ENCODE assay signal across 1 cellular context in the genomic region with DNA sequence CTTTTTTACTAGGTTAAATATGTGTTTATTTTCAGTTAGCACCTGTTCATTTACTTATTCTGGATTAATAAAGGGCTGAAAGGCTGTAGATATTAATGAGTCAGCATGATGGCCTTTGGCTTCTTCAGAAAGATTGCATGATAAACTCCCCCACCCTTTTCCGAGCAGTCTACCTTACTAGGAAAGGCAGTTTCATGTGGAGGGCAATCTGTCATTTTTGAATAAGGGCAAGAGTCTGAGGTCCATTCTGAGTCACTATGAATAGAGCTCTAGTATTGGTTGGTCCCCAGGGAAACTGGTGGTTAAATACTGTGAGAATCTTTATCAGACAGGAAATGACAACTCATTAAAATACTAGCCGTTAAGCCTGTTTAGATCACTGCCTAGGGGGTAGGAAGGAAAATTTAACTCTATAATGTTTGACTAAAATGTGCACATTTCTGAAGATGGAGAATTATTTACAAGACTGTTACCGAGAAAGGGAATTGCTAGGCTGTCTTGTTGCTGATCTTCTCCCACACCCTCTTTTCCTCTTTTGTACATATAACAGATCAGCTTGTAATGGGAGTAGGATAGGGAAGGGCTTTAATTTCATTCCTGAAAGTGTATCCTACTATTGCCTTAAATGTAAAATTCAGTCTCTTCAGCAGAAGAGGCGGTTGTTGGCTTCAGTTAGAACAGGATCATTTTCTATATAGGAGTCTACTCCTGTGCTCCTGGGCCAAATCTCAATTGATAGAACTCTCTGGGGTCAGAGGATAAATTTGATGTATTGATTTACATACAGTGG.
TF ChIP-seq lines count a peak whose summit lies in the region.

No MANE protein-coding gene starts in this region.

TF ChIP-seq in HCT116, 20 proteins besides CTCF, POLR2A, EP300 and RAD21 (continued from another document):
- TF ChIP-seq, protein P1, sequence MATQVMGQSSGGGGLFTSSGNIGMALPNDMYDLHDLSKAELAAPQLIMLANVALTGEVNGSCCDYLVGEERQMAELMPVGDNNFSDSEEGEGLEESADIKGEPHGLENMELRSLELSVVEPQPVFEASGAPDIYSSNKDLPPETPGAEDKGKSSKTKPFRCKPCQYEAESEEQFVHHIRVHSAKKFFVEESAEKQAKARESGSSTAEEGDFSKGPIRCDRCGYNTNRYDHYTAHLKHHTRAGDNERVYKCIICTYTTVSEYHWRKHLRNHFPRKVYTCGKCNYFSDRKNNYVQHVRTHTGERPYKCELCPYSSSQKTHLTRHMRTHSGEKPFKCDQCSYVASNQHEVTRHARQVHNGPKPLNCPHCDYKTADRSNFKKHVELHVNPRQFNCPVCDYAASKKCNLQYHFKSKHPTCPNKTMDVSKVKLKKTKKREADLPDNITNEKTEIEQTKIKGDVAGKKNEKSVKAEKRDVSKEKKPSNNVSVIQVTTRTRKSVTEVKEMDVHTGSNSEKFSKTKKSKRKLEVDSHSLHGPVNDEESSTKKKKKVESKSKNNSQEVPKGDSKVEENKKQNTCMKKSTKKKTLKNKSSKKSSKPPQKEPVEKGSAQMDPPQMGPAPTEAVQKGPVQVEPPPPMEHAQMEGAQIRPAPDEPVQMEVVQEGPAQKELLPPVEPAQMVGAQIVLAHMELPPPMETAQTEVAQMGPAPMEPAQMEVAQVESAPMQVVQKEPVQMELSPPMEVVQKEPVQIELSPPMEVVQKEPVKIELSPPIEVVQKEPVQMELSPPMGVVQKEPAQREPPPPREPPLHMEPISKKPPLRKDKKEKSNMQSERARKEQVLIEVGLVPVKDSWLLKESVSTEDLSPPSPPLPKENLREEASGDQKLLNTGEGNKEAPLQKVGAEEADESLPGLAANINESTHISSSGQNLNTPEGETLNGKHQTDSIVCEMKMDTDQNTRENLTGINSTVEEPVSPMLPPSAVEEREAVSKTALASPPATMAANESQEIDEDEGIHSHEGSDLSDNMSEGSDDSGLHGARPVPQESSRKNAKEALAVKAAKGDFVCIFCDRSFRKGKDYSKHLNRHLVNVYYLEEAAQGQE (IDR thresholded peaks at IDR 0.05; ENCODE audit: low read depth), result no peak
- TF ChIP-seq JUND (IDR thresholded peaks at IDR 0.05), result peak; percentile 97
- TF ChIP-seq ZBTB33 (IDR thresholded peaks at IDR 0.05; ENCODE audit: extremely low read depth, insufficient replicate concordance, low read length), result peak; percentile 65
- TF ChIP-seq CBX3 (IDR thresholded peaks at IDR 0.05; ENCODE audit: low read depth), result peak; percentile 88
- peak; percentile 97 for TF ChIP-seq FOSL1 (IDR thresholded peaks at IDR 0.05; ENCODE audit: low read depth)
- TF ChIP-seq, protein P2, sequence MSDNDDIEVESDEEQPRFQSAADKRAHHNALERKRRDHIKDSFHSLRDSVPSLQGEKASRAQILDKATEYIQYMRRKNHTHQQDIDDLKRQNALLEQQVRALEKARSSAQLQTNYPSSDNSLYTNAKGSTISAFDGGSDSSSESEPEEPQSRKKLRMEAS (IDR thresholded peaks at IDR 0.05), result peak; percentile 85
- TF ChIP-seq SRF (IDR thresholded peaks at IDR 0.05; ENCODE audit: low read depth), result peak; percentile 97
- TF ChIP-seq POLR2AphosphoS5 (IDR thresholded peaks at IDR 0.05; ENCODE audit: low read depth, low read length), result peak; percentile 81
- TF ChIP-seq ELF1 (IDR thresholded peaks at IDR 0.05; ENCODE audit: borderline replicate concordance, low read depth), result no peak
- peak; percentile 96 for TF ChIP-seq CEBPB (IDR thresholded peaks at IDR 0.05; ENCODE audit: low read depth)
- no peak for TF ChIP-seq EZH2 (IDR thresholded peaks at IDR 0.05)
- no peak for TF ChIP-seq ZFX (IDR thresholded peaks at IDR 0.05)
- peak; percentile 99 for TF ChIP-seq SP1 (IDR thresholded peaks at IDR 0.05; ENCODE audit: low read depth)
- TF ChIP-seq EZH2phosphoT487 (IDR thresholded peaks at IDR 0.05; ENCODE audit: borderline replicate concordance), result no peak
